Comparison of ENCODE assay signal across 14 cellular contexts in the genomic region with DNA sequence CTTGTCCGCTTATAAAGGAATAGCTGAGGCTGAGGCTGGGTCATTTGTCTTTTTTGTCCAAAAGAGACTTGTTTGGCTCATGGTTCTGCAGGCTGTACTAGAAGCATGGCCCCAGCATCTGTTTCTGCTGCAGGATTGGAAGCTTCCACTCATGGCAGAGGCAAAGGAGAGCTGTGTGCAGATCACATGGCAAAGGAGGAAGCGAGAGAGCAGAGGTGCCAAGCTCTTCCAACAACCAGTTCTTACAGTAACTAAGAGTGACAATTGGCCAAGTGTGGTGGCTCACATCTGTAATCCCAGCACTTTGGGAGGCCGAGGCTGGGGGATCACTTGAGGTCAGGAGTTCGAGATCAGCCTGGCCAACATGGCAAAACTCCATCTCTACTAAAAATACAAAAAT. TPM values are rescaled to one million over a fixed set of nuclear protein-coding genes. Genes with fewer than 3 reads are reported as not detected.
"Had no signal": no experiment of that assay in that cellular context is flagged by ENCODE, and none has a peak within 500 bp of the region (broad histone marks: within the 10 kb centered on the region; RNA-seq: fewer than 3 reads in every experiment).

No MANE protein-coding gene starts in this region.

RNA-seq across cellular contexts. Expression of gene VPREB3, which starts 26.1 kb away (rescaled TPM):
- total RNA-seq: dermis microvascular lymphatic vessel endothelial cell, esophagus squamous epithelium, fibroblast of villous mesenchyme, frontal cortex, lower lobe of right lung, natural killer cell, omental fat pad, prostate gland, right atrium auricular region, sciatic nerve, skeletal muscle tissue had no signal
- polyA plus RNA-seq: neural cell had no signal

RNA-seq across cellular contexts. Expression of gene C22orf15, which starts 34.7 kb away (rescaled TPM):
- total RNA-seq: esophagus squamous epithelium, frontal cortex, left ventricle myocardium superior, natural killer cell, omental fat pad, pancreas, prostate gland, right atrium auricular region, skeletal muscle tissue had no signal
- polyA plus RNA-seq: neural cell, pancreas had no signal

RNA-seq across cellular contexts. Expression of gene RGL4, which starts 37.3 kb away (rescaled TPM):
- total RNA-seq: dermis microvascular lymphatic vessel endothelial cell, esophagus squamous epithelium, fibroblast of villous mesenchyme, frontal cortex, left ventricle myocardium superior, right atrium auricular region had no signal
- polyA plus RNA-seq: neural cell had no signal

RNA-seq across cellular contexts. Expression of gene CHCHD10, which starts 39.7 kb away (rescaled TPM):
- polyA plus RNA-seq: neural cell had no signal
